8 cellular contexts compared by ENCODE assay signal in genomic region chr19:1040476-1041271, GRCh38. TPM values are rescaled to one million over a fixed set of nuclear protein-coding genes. Genes with fewer than 3 reads are reported as not detected.
DNase-seq lines count a peak whose midpoint lies in the region; ATAC-seq and TF ChIP-seq lines count a peak whose summit lies in the region.

No MANE protein-coding gene starts in this region.

- TF ChIP-seq POLR2A in esophagus squamous epithelium (IDR thresholded peaks at IDR 0.05): peak in 1 of 4 donors; percentile 34

- no peaks in the 10 kb centered on the region for H3K36me3 ChIP-seq in PC-9 (ENCODE audit: low read depth)
- peaks cover 13 to 29% (median 16%) of the 10 kb centered on the region in 3 donors for H3K36me3 ChIP-seq in esophagus squamous epithelium

- WGBS in esophagus squamous epithelium, 2 donors: 3% methylated on average over 12 to 13 of the region's 27 CpGs

- H3K27ac ChIP-seq in C4-2B (peak overlapping the region; percentile 73), PC-9 (no peak overlapping the region), esophagus squamous epithelium (peak overlapping the region; percentile 81 to 83 (median 82))

- intact Hi-C loops in PC-9 (cut with micrococcal nuclease; ENCODE audit: unreplicated experiment) (no loop called here), esophagus squamous epithelium (cut with DNase I) (no loop called here)

- no peaks in the 10 kb centered on the region for H3K27me3 ChIP-seq in PC-9 (ENCODE audit: insufficient read depth, low read depth)
- H3K27me3 ChIP-seq in esophagus squamous epithelium: peaks cover 0 to 14% (median 0%) of the 10 kb centered on the region in 4 donors

- H3K9me3 ChIP-seq in PC-9 (ENCODE audit: insufficient read depth, low read depth): no peaks in the 10 kb centered on the region
- H3K9me3 ChIP-seq in esophagus squamous epithelium: no peaks in the 10 kb centered on the region

- no peaks in the 10 kb centered on the region for H3K9me2 ChIP-seq in PC-9 (ENCODE audit: insufficient read depth)

- DNase-seq in KG1 (lab: John Stamatoyannopoulos, UW): peak; percentile 34
- DNase-seq in PC-9: peak; percentile 81 to 90
- peak; percentile 93 to 95 for DNase-seq in activated T-cell treated with anti-CD3 and anti-CD28 coated beads, Interleukin-2, amount 50 U/mL, for 48 hours
- peak; percentile 55 for DNase-seq in esophagus squamous epithelium (lab: John Stamatoyannopoulos, UW)
- DNase-seq in myocyte (ENCODE audit: low read depth): peak; percentile 99
- peak; percentile 94 for DNase-seq in stimulated activated CD8-positive, alpha-beta memory T cell treated with anti-CD3 and anti-CD28 coated beads, Interleukin-4, amount 100 ng/mL, for 48 hours

- H3K79me2 ChIP-seq in PC-9 (ENCODE audit: low read depth): no peaks in the 10 kb centered on the region

- peak overlapping the region; percentile 95 for H3K4me2 ChIP-seq in PC-9

- ATAC-seq in GM21447 (IDR thresholded peaks at IDR 0.05; ENCODE audit: unreplicated experiment): peak; percentile 40

- H3K4me3 ChIP-seq in PC-9 (peak overlapping the region; percentile 72), esophagus squamous epithelium (peak overlapping the region; percentile 37 to 74 (median 59))

- H3K4me1 ChIP-seq in PC-9 (replicated peaks; ENCODE audit: insufficient read depth) (peaks cover 10% of the 10 kb centered on the region; the same call in 1 of the 2 replicates), esophagus squamous epithelium (peaks cover 33 to 64% (median 39%) of the 10 kb centered on the region in 3 donors)

- no peak for TF ChIP-seq CTCF in C4-2B (conservative IDR thresholded peaks at IDR 0.05)
- no peak for TF ChIP-seq CTCF in PC-9 (conservative IDR thresholded peaks at IDR 0.05)
- no peak for TF ChIP-seq CTCF in esophagus squamous epithelium (IDR thresholded peaks at IDR 0.05)

- CTCF ChIA-PET in PC-9 (lab: Charles Lee): no interaction called here

- H3F3A ChIP-seq in PC-9 (ENCODE audit: insufficient read depth, low read depth): peaks cover 44% of the 10 kb centered on the region

- H2AFZ ChIP-seq in PC-9: peak overlapping the region; percentile 73

- POLR2A ChIA-PET in PC-9 (lab: Charles Lee; ENCODE audit: unreplicated experiment): interaction anchor here (0.5 to 0.6 kb wide), 3 partner anchors 14 to 228 kb away, joined by 4 to 22 read pairs (median 4); partner anchors contain the start of genes CIRBP and CNN2

- no TSS peak for BruUV-seq in PC-9 (replicated peaks; lab: Mats Ljungman, UMichigan)

- H4K20me1 ChIP-seq in PC-9 (ENCODE audit: insufficient read depth): no peaks in the 10 kb centered on the region

RNA-seq across cellular contexts. Expression of gene ABCA7, which starts 0.8 kb away (rescaled TPM):
- total RNA-seq in PC-9 (2021): 29.9 and 32.0 TPM in 2 replicates
- 10 to 100 TPM; 12.6 to 24.4 (median 18.7) TPM for total RNA-seq in esophagus squamous epithelium
- total RNA-seq in myocyte: 41.9 and 43.0 TPM in 2 replicates
- polyA plus RNA-seq in myocyte (2012): 28.2 TPM

RNA-seq across cellular contexts. Expression of gene CNN2, which starts 14.3 kb away (rescaled TPM):
- total RNA-seq in PC-9 (2021) (168 and 206 TPM in 2 replicates), esophagus squamous epithelium (100 to 1,000 TPM in 2 of 4 donors, 10 to 100 TPM in 2; 79.0 to 125 (median 105) TPM), myocyte (88.1 and 92.4 TPM in 2 replicates)
- 202 TPM for polyA plus RNA-seq in myocyte (2012)

RNA-seq across cellular contexts. Expression of gene RNU6-2, which starts 19.4 kb away (rescaled TPM):
- total RNA-seq in PC-9 (2021) (not detected in 2 replicates), esophagus squamous epithelium (not detected), myocyte (not detected in 2 replicates)
- polyA plus RNA-seq in myocyte (2012): not detected

RNA-seq across cellular contexts. Expression of gene TMEM259, which starts 19.8 kb away (rescaled TPM):
- total RNA-seq in PC-9 (2021): 155 and 162 TPM in 2 replicates
- 100 to 1,000 TPM; 101 to 182 (median 146) TPM for total RNA-seq in esophagus squamous epithelium
- 182 and 198 TPM in 2 replicates for total RNA-seq in myocyte
- polyA plus RNA-seq in myocyte (2012): 114 TPM

RNA-seq across cellular contexts. Expression of gene ARHGAP45, which starts 26.3 kb away (rescaled TPM):
- total RNA-seq in PC-9 (2021) (20.2 and 20.6 TPM in 2 replicates), esophagus squamous epithelium (10 to 100 TPM in 3 of 4 donors, 1 to 10 TPM in 1; 8.2 to 39.3 (median 12.5) TPM), myocyte (0.21 and 0.68 TPM in 2 replicates)
- 4.7 TPM for polyA plus RNA-seq in myocyte (2012)

Comparison
In these comparisons a context has a peak if more than half of its experiments do, and no peak if none do; other contexts are left out.
1. DNase-seq: peak in every context shown above with its lines; median percentile 99 in myocyte; 94 in activated T-cell treated with anti-CD3 and anti-CD28 coated beads, Interleukin-2, amount 50 U/mL, for 48 hours; 94 in stimulated activated CD8-positive, alpha-beta memory T cell treated with anti-CD3 and anti-CD28 coated beads, Interleukin-4, amount 100 ng/mL, for 48 hours; 86 in PC-9; 55 in esophagus squamous epithelium; 34 in KG1.